1 cellular context compared by ENCODE assay signal in the genomic region with DNA sequence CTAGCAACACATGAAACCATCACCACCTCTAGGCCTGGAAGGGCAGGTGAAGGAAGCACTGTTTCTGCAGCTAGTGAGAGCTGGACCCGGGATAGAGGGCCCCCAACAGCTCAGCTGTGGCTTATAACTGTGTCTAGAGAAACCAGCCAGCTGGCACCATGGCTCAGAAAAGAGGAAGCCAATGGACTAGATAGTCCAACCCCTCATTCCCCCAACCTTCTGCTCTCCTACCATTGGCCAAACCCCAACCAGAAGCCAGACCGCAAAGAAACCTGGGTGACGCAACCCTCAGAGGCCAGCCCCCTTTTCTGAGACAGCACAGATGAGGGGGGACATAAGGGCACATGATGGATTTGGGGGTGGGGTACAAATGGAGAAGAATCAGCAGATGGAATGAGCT.
TF ChIP-seq lines count a peak whose summit lies in the region.

No MANE protein-coding gene starts in this region.

TF ChIP-seq in GM12878, 131 proteins besides CTCF, POLR2A, EP300 and RAD21:
- no peak for TF ChIP-seq TCF7 (IDR thresholded peaks at IDR 0.05; ENCODE audit: borderline replicate concordance)
- 0 out of 2 replicates have a peak, but pooled peaks have one; percentile 5 for TF ChIP-seq SPI1 (IDR thresholded peaks at IDR 0.05; ENCODE audit: borderline replicate concordance, insufficient read depth, low read depth, low read length)
